Comparison of ENCODE assay signal across 2 cellular contexts in the genomic region with DNA sequence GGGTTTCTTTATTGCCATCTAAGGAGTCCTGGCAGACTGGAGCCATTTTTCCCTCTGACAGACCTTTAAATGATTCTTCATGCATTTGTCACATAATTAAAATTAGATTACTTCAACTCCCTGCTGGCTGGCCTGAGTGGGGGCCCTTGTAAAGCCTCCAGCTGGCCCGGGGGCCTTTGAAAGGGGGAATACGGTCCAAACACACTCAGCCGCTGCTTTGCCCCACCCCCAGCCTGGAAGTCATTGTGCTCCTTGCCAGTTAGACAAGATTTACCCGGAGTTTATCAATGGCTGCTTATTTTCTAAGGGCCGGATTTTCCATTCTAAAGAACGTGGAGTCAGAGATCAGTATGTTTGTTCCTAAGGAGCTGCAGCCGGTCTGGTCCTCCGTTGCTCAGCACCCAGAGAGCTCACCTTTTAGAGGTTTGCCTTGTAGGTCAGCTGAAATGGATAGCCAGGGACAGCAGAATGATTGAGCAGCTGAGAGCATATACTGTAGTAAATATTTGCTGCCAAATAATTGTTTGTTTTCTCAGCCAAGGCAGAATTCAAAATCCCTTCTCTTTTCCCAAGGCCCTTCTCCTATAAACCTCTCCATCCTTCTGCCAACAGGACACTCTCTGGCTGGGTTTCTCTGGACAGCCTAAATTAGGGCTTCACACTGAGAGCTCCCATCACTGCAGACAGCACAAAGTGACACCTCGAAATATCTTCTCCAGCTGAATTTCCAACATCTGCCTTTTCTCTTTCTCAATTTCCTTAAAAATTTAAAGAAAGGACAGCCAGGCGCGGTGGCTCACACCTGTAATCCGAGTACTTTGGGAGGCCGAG.
TF ChIP-seq lines count a peak whose summit lies in the region.

No MANE protein-coding gene starts in this region.

TF ChIP-seq in SK-N-SH treated with all-trans-retinoic acid at 6 μM for 48 hours, 23 proteins besides CTCF, POLR2A, EP300 and RAD21 (continued from another document):
- TF ChIP-seq, protein P1, sequence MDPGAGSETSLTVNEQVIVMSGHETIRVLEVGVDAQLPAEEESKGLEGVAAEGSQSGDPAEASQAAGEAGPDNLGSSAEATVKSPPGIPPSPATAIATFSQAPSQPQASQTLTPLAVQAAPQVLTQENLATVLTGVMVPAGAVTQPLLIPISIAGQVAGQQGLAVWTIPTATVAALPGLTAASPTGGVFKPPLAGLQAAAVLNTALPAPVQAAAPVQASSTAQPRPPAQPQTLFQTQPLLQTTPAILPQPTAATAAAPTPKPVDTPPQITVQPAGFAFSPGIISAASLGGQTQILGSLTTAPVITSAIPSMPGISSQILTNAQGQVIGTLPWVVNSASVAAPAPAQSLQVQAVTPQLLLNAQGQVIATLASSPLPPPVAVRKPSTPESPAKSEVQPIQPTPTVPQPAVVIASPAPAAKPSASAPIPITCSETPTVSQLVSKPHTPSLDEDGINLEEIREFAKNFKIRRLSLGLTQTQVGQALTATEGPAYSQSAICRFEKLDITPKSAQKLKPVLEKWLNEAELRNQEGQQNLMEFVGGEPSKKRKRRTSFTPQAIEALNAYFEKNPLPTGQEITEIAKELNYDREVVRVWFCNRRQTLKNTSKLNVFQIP (CRISPR knock-in tag; IDR thresholded peaks at IDR 0.05; ENCODE audit: borderline replicate concordance, low read depth), result no peak
- TF ChIP-seq ISL1 (CRISPR knock-in tag; IDR thresholded peaks at IDR 0.05) (no peak), ZC3H10 (CRISPR knock-in tag; IDR thresholded peaks at IDR 0.05) (no peak), BACH2 (CRISPR knock-in tag; IDR thresholded peaks at IDR 0.05; ENCODE audit: borderline replicate concordance) (no peak), ZFP3 (CRISPR knock-in tag; IDR thresholded peaks at IDR 0.05) (no peak), ZNF565 (CRISPR knock-in tag; conservative IDR thresholded peaks at IDR 0.05; ENCODE audit: low read depth) (no peak), ESRRG (CRISPR knock-in tag; IDR thresholded peaks at IDR 0.05) (no peak)
- TF ChIP-seq, protein P2, sequence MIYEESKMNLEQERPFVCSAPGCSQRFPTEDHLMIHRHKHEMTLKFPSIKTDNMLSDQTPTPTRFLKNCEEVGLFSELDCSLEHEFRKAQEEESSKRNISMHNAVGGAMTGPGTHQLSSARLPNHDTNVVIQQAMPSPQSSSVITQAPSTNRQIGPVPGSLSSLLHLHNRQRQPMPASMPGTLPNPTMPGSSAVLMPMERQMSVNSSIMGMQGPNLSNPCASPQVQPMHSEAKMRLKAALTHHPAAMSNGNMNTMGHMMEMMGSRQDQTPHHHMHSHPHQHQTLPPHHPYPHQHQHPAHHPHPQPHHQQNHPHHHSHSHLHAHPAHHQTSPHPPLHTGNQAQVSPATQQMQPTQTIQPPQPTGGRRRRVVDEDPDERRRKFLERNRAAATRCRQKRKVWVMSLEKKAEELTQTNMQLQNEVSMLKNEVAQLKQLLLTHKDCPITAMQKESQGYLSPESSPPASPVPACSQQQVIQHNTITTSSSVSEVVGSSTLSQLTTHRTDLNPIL (CRISPR knock-in tag; IDR thresholded peaks at IDR 0.05; ENCODE audit: low read depth), result no peak
- TF ChIP-seq, protein P3, sequence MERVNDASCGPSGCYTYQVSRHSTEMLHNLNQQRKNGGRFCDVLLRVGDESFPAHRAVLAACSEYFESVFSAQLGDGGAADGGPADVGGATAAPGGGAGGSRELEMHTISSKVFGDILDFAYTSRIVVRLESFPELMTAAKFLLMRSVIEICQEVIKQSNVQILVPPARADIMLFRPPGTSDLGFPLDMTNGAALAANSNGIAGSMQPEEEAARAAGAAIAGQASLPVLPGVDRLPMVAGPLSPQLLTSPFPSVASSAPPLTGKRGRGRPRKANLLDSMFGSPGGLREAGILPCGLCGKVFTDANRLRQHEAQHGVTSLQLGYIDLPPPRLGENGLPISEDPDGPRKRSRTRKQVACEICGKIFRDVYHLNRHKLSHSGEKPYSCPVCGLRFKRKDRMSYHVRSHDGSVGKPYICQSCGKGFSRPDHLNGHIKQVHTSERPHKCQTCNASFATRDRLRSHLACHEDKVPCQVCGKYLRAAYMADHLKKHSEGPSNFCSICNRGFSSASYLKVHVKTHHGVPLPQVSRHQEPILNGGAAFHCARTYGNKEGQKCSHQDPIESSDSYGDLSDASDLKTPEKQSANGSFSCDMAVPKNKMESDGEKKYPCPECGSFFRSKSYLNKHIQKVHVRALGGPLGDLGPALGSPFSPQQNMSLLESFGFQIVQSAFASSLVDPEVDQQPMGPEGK (CRISPR knock-in tag; IDR thresholded peaks at IDR 0.05; ENCODE audit: borderline replicate concordance), result no peak

TF ChIP-seq in SK-N-SH, 30 proteins besides CTCF, POLR2A, EP300 and RAD21 (continued from another document):
- TF ChIP-seq, protein P4, sequence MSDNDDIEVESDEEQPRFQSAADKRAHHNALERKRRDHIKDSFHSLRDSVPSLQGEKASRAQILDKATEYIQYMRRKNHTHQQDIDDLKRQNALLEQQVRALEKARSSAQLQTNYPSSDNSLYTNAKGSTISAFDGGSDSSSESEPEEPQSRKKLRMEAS (IDR thresholded peaks at IDR 0.05; ENCODE audit: low read depth), result no peak
- TF ChIP-seq FOSL2 (IDR thresholded peaks at IDR 0.05; ENCODE audit: borderline replicate concordance, low read depth), result no peak
- no peak for TF ChIP-seq EZH2phosphoT487 (IDR thresholded peaks at IDR 0.05; ENCODE audit: borderline replicate concordance, low read depth)
- TF ChIP-seq, protein P5, sequence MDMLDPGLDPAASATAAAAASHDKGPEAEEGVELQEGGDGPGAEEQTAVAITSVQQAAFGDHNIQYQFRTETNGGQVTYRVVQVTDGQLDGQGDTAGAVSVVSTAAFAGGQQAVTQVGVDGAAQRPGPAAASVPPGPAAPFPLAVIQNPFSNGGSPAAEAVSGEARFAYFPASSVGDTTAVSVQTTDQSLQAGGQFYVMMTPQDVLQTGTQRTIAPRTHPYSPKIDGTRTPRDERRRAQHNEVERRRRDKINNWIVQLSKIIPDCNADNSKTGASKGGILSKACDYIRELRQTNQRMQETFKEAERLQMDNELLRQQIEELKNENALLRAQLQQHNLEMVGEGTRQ (IDR thresholded peaks at IDR 0.05; ENCODE audit: borderline replicate concordance, low read depth, low read length), result no peak
- no peak for TF ChIP-seq NRF1 (IDR thresholded peaks at IDR 0.05; ENCODE audit: low read depth, low read length)
- no peak for TF ChIP-seq FOXM1 (IDR thresholded peaks at IDR 0.05; ENCODE audit: low read depth)
- TF ChIP-seq RXRA (IDR thresholded peaks at IDR 0.05; ENCODE audit: borderline replicate concordance, low read depth), result no peak
- TF ChIP-seq, protein P6, sequence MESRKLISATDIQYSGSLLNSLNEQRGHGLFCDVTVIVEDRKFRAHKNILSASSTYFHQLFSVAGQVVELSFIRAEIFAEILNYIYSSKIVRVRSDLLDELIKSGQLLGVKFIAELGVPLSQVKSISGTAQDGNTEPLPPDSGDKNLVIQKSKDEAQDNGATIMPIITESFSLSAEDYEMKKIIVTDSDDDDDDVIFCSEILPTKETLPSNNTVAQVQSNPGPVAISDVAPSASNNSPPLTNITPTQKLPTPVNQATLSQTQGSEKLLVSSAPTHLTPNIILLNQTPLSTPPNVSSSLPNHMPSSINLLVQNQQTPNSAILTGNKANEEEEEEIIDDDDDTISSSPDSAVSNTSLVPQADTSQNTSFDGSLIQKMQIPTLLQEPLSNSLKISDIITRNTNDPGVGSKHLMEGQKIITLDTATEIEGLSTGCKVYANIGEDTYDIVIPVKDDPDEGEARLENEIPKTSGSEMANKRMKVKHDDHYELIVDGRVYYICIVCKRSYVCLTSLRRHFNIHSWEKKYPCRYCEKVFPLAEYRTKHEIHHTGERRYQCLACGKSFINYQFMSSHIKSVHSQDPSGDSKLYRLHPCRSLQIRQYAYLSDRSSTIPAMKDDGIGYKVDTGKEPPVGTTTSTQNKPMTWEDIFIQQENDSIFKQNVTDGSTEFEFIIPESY (IDR thresholded peaks at IDR 0.05; ENCODE audit: borderline replicate concordance, low read depth), result no peak
- TF ChIP-seq GATA2 (CRISPR knock-in tag; IDR thresholded peaks at IDR 0.05), result no peak
- TF ChIP-seq GABPA (IDR thresholded peaks at IDR 0.05; ENCODE audit: low read depth), result no peak
- TF ChIP-seq JUND (IDR thresholded peaks at IDR 0.05), result no peak
